In genomic region chr10:86366033-86366901, GRCh38 we compare ENCODE assay signal across 9 cellular contexts. TPM values are rescaled to one million over a fixed set of nuclear protein-coding genes. Genes with fewer than 3 reads are reported as not detected.
A peak's percentile ranks its signal among the peaks of the same experiment; 100 is the strongest.
DNase-seq lines count a peak whose midpoint lies in the region; ATAC-seq and TF ChIP-seq lines count a peak whose summit lies in the region.
"Had no signal": no experiment of that assay in that cellular context is flagged by ENCODE, and none has a peak within 500 bp of the region (broad histone marks: within the 10 kb centered on the region; RNA-seq: fewer than 3 reads in every experiment).

TSS of gene GRID1 (minus strand) at chr10:86366795.

- ATAC-seq in left cardiac atrium (peak; percentile 45 to 54), GM21515 (IDR thresholded peaks at IDR 0.05; ENCODE audit: unreplicated experiment) (no peak)

- TF ChIP-seq CTCF in parathyroid adenoma (IDR thresholded peaks at IDR 0.05) = no peak

- peak within 1 kb of the TSS; percentile 22 for H3K4me3 Mint-ChIP-seq in activated T-helper 1 cell treated with anti-CD3 and anti-CD28 coated beads, Interleukin-12 subunit alpha, Interleukin-12 subunit beta, Interleukin-2, Interleukin-4 antibody, amounts not matched to agents 30 ng/mL and 10 ng/mL and 1 ng/mL, durations not matched to agents 14 hours and 24 hours and 36 hours

- H3K36me3 ChIP-seq in HUES6 (ENCODE audit: control insufficient read depth, insufficient read depth, low read length) = no peaks in the 10 kb centered on the region
- no peaks in the 10 kb centered on the region for H3K36me3 ChIP-seq in parathyroid adenoma (ENCODE audit: control insufficient read depth, insufficient read depth, low read length)

- intact Hi-C loops in activated T-helper 1 cell treated with anti-CD3 and anti-CD28 coated beads, Interleukin-12 subunit alpha, Interleukin-12 subunit beta, Interleukin-2, Interleukin-4 antibody, amounts not matched to agents 30 ng/mL and 10 ng/mL and 1 ng/mL, durations not matched to agents 14 hours and 24 hours and 36 hours (cut with micrococcal nuclease) = no loop called here
- intact Hi-C loops in left cardiac atrium (cut with DNase I) = loop anchor here in 1 of 2 donors (10.0 kb wide), 1 partner anchor 581 kb away; no protein-coding TSS in a partner anchor

- peaks cover 2% of the 10 kb centered on the region for H3K36me3 Mint-ChIP-seq in activated T-helper 1 cell treated with anti-CD3 and anti-CD28 coated beads, Interleukin-12 subunit alpha, Interleukin-12 subunit beta, Interleukin-2, Interleukin-4 antibody, amounts not matched to agents 30 ng/mL and 10 ng/mL and 1 ng/mL, durations not matched to agents 14 hours and 24 hours and 36 hours (ENCODE audit: low read depth)

- H3K9me3 ChIP-seq in HUES6 (ENCODE audit: control insufficient read depth, insufficient read depth, low read depth, low read length) = no peaks in the 10 kb centered on the region
- no peaks in the 10 kb centered on the region for H3K9me3 ChIP-seq in parathyroid adenoma (ENCODE audit: control insufficient read depth, low read length)

- H3K27me3 Mint-ChIP-seq in activated T-helper 1 cell treated with anti-CD3 and anti-CD28 coated beads, Interleukin-12 subunit alpha, Interleukin-12 subunit beta, Interleukin-2, Interleukin-4 antibody, amounts not matched to agents 30 ng/mL and 10 ng/mL and 1 ng/mL, durations not matched to agents 14 hours and 24 hours and 36 hours (ENCODE audit: insufficient read depth) = peaks cover 66% of the 10 kb centered on the region

- H3K9me3 Mint-ChIP-seq in activated T-helper 1 cell treated with anti-CD3 and anti-CD28 coated beads, Interleukin-12 subunit alpha, Interleukin-12 subunit beta, Interleukin-2, Interleukin-4 antibody, amounts not matched to agents 30 ng/mL and 10 ng/mL and 1 ng/mL, durations not matched to agents 14 hours and 24 hours and 36 hours = no peaks in the 10 kb centered on the region

- H3K4me1 ChIP-seq in HUES6 (ENCODE audit: control insufficient read depth, insufficient read depth, low read length) (peaks cover 12% of the 10 kb centered on the region; the same call in 1 of the 2 replicates), parathyroid adenoma (no peaks in the 10 kb centered on the region)

- no peaks in the 10 kb centered on the region for H3K79me2 ChIP-seq in parathyroid adenoma

- H3K9ac ChIP-seq in HUES6 (ENCODE audit: low read length) (no peak within 1 kb of the TSS), parathyroid adenoma (no peak within 1 kb of the TSS)

- peak within 1 kb of the TSS; percentile 55 for H3K4me3 ChIP-seq in HUES6 (ENCODE audit: low read depth, low read length)
- peak within 1 kb of the TSS; percentile 31 for H3K4me3 ChIP-seq in parathyroid adenoma (ENCODE audit: low read depth, low read length)

- H3K27me3 ChIP-seq in HUES6 (ENCODE audit: control insufficient read depth, insufficient read depth, low read length) (peaks cover 96% of the 10 kb centered on the region), parathyroid adenoma (ENCODE audit: control insufficient read depth, insufficient read depth, low read length) (no peaks in the 10 kb centered on the region)

- H3K4me1 Mint-ChIP-seq in activated T-helper 1 cell treated with anti-CD3 and anti-CD28 coated beads, Interleukin-12 subunit alpha, Interleukin-12 subunit beta, Interleukin-2, Interleukin-4 antibody, amounts not matched to agents 30 ng/mL and 10 ng/mL and 1 ng/mL, durations not matched to agents 14 hours and 24 hours and 36 hours (ENCODE audit: low read depth) = peaks cover 11% of the 10 kb centered on the region

- no peak within 1 kb of the TSS for H3K27ac ChIP-seq in HUES6 (ENCODE audit: low read depth, low read length)
- no peak within 1 kb of the TSS for H3K27ac ChIP-seq in parathyroid adenoma

- H3K27ac Mint-ChIP-seq in activated T-helper 1 cell treated with anti-CD3 and anti-CD28 coated beads, Interleukin-12 subunit alpha, Interleukin-12 subunit beta, Interleukin-2, Interleukin-4 antibody, amounts not matched to agents 30 ng/mL and 10 ng/mL and 1 ng/mL, durations not matched to agents 14 hours and 24 hours and 36 hours = peak within 1 kb of the TSS; percentile 55

- peak within 1 kb of the TSS; percentile 33 for H2AFZ ChIP-seq in parathyroid adenoma

- DNase-seq in NCI-H1436 (lab: John Stamatoyannopoulos, UW) (peak; percentile 64), NCI-H1436 treated with DMSO at 0.1 percent for 48 hours (lab: John Stamatoyannopoulos, UW) (no peak), left cardiac atrium (peak; percentile 36), NAMALWA (ENCODE audit: low spot score) (no peak)
- DNase-seq in activated T-helper 1 cell treated with anti-CD3 and anti-CD28 coated beads, Interleukin-12 subunit alpha, Interleukin-12 subunit beta, Interleukin-2, Interleukin-4 antibody, amounts not matched to agents 30 ng/mL and 10 ng/mL and 1 ng/mL, durations not matched to agents 14 hours and 24 hours and 36 hours (ENCODE audit: low spot score) = no peak
- DNase-seq: DND-41 had no signal

- H3K4me2 ChIP-seq in parathyroid adenoma (ENCODE audit: low read length) = peak within 1 kb of the TSS; percentile 68

RNA-seq across cellular contexts. Expression of gene GRID1, which starts in this region (rescaled TPM):
- not detected in 2 replicates for total RNA-seq in activated T-helper 1 cell treated with anti-CD3 and anti-CD28 coated beads, Interleukin-12 subunit alpha, Interleukin-12 subunit beta, Interleukin-2, Interleukin-4 antibody, amounts not matched to agents 30 ng/mL and 10 ng/mL and 1 ng/mL, durations not matched to agents 14 hours and 24 hours and 36 hours
- under 1 TPM; 0.52 to 0.59 TPM for total RNA-seq in left cardiac atrium

Comparison
In these comparisons a context has a peak if more than half of its experiments do, and no peak if none do; other contexts are left out.
1. Peak in DNase-seq and ATAC-seq in left cardiac atrium; RNA of the gene not detected or under 1 TPM.